ENCODE assay signal across 1 cellular context in the genomic region with DNA sequence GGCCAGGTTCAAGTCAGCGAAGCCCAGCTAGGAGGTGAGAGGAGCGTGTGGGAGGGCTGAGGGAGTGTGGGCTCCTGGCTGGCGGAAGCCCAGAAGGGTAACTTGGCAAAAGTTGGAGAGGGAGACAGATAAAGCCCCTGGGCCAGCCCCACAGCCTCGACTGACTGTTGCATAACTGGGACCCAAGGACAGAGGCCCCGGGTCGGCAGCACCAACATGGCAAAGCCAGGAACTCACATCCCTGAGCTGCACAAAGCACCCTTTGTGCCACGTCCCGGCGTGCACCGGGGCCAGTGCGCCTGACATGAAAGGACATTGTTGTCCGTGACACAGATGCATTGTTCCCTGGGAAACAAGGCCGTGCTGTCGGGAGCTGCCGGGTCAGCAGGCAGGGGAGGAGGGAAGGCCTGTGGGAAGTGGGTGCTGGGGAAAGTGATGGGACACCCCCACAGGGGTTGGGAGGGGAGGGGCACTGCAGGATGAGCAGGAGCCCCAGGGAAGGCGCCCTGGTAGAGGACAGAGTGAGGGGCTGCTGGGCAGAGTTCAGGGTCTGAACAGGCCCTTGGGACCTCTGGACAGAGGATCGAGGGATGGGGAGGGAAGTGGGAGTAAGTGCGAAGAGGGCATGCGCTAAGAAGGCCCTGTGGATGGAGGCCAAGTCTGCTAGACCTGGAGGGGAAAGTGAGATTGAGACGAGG.
TF ChIP-seq lines count a peak whose summit lies in the region.

No MANE protein-coding gene starts in this region.

TF ChIP-seq in HepG2, 621 proteins besides CTCF, POLR2A, EP300 and RAD21 (continued from another document and continues in another):
- TF ChIP-seq, protein P1, sequence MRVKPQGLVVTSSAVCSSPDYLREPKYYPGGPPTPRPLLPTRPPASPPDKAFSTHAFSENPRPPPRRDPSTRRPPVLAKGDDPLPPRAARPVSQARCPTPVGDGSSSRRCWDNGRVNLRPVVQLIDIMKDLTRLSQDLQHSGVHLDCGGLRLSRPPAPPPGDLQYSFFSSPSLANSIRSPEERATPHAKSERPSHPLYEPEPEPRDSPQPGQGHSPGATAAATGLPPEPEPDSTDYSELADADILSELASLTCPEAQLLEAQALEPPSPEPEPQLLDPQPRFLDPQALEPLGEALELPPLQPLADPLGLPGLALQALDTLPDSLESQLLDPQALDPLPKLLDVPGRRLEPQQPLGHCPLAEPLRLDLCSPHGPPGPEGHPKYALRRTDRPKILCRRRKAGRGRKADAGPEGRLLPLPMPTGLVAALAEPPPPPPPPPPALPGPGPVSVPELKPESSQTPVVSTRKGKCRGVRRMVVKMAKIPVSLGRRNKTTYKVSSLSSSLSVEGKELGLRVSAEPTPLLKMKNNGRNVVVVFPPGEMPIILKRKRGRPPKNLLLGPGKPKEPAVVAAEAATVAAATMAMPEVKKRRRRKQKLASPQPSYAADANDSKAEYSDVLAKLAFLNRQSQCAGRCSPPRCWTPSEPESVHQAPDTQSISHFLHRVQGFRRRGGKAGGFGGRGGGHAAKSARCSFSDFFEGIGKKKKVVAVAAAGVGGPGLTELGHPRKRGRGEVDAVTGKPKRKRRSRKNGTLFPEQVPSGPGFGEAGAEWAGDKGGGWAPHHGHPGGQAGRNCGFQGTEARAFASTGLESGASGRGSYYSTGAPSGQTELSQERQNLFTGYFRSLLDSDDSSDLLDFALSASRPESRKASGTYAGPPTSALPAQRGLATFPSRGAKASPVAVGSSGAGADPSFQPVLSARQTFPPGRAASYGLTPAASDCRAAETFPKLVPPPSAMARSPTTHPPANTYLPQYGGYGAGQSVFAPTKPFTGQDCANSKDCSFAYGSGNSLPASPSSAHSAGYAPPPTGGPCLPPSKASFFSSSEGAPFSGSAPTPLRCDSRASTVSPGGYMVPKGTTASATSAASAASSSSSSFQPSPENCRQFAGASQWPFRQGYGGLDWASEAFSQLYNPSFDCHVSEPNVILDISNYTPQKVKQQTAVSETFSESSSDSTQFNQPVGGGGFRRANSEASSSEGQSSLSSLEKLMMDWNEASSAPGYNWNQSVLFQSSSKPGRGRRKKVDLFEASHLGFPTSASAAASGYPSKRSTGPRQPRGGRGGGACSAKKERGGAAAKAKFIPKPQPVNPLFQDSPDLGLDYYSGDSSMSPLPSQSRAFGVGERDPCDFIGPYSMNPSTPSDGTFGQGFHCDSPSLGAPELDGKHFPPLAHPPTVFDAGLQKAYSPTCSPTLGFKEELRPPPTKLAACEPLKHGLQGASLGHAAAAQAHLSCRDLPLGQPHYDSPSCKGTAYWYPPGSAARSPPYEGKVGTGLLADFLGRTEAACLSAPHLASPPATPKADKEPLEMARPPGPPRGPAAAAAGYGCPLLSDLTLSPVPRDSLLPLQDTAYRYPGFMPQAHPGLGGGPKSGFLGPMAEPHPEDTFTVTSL (CRISPR knock-in tag; IDR thresholded peaks at IDR 0.05; ENCODE audit: borderline replicate concordance): peak; percentile 73; the same call in 1 of the 2 replicates
- TF ChIP-seq MBNL3 (CRISPR knock-in tag; conservative IDR thresholded peaks at IDR 0.05): no peak
- TF ChIP-seq HES4 (CRISPR knock-in tag; IDR thresholded peaks at IDR 0.05; ENCODE audit: borderline replicate concordance): no peak
- peak; percentile 83 for TF ChIP-seq IRF2 (CRISPR knock-in tag; IDR thresholded peaks at IDR 0.05)
- TF ChIP-seq ZNF652 (CRISPR knock-in tag; IDR thresholded peaks at IDR 0.05; ENCODE audit: borderline replicate concordance, low read depth): peak; percentile 45; the same call in 1 of the 2 replicates
- no peak for TF ChIP-seq RARG (CRISPR knock-in tag; IDR thresholded peaks at IDR 0.05; ENCODE audit: low read depth)
- TF ChIP-seq SMAD9 (CRISPR knock-in tag; IDR thresholded peaks at IDR 0.05): no peak
- TF ChIP-seq ZNF10 (CRISPR knock-in tag; IDR thresholded peaks at IDR 0.05; ENCODE audit: borderline replicate concordance, low read depth): no peak
- TF ChIP-seq BCL6 (CRISPR knock-in tag; IDR thresholded peaks at IDR 0.05): peak; percentile 83
- no peak for TF ChIP-seq CC2D1A (CRISPR knock-in tag; IDR thresholded peaks at IDR 0.05)
- no peak for TF ChIP-seq NBN (conservative IDR thresholded peaks at IDR 0.05)
- peak; percentile 90; the same call in 1 of the 2 replicates for TF ChIP-seq ZNF253 (CRISPR knock-in tag; IDR thresholded peaks at IDR 0.05; ENCODE audit: borderline replicate concordance)
- no peak for TF ChIP-seq EHMT2 (IDR thresholded peaks at IDR 0.05; ENCODE audit: borderline replicate concordance, low read depth, low read length)
- no peak for TF ChIP-seq ZNF549 (CRISPR knock-in tag; IDR thresholded peaks at IDR 0.05)
- TF ChIP-seq, protein P2, sequence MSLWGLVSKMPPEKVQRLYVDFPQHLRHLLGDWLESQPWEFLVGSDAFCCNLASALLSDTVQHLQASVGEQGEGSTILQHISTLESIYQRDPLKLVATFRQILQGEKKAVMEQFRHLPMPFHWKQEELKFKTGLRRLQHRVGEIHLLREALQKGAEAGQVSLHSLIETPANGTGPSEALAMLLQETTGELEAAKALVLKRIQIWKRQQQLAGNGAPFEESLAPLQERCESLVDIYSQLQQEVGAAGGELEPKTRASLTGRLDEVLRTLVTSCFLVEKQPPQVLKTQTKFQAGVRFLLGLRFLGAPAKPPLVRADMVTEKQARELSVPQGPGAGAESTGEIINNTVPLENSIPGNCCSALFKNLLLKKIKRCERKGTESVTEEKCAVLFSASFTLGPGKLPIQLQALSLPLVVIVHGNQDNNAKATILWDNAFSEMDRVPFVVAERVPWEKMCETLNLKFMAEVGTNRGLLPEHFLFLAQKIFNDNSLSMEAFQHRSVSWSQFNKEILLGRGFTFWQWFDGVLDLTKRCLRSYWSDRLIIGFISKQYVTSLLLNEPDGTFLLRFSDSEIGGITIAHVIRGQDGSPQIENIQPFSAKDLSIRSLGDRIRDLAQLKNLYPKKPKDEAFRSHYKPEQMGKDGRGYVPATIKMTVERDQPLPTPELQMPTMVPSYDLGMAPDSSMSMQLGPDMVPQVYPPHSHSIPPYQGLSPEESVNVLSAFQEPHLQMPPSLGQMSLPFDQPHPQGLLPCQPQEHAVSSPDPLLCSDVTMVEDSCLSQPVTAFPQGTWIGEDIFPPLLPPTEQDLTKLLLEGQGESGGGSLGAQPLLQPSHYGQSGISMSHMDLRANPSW (CRISPR knock-in tag; IDR thresholded peaks at IDR 0.05; ENCODE audit: borderline replicate concordance): no peak
- peak; percentile 75; the same call in 1 of the 2 replicates for TF ChIP-seq ZSCAN9 (CRISPR knock-in tag; IDR thresholded peaks at IDR 0.05; ENCODE audit: borderline replicate concordance)
- TF ChIP-seq TRIM24 (CRISPR knock-in tag; IDR thresholded peaks at IDR 0.05): no peak
- no peak for TF ChIP-seq ZNF282 (IDR thresholded peaks at IDR 0.05; ENCODE audit: partially characterized antibody)
- no peak for TF ChIP-seq ZNF225 (CRISPR knock-in tag; IDR thresholded peaks at IDR 0.05)
- TF ChIP-seq, protein P3, sequence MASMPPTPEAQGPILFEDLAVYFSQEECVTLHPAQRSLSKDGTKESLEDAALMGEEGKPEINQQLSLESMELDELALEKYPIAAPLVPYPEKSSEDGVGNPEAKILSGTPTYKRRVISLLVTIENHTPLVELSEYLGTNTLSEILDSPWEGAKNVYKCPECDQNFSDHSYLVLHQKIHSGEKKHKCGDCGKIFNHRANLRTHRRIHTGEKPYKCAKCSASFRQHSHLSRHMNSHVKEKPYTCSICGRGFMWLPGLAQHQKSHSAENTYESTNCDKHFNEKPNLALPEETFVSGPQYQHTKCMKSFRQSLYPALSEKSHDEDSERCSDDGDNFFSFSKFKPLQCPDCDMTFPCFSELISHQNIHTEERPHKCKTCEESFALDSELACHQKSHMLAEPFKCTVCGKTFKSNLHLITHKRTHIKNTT (CRISPR knock-in tag; IDR thresholded peaks at IDR 0.05): no peak
- TF ChIP-seq ARNTL (CRISPR knock-in tag; IDR thresholded peaks at IDR 0.05): peak; percentile 88
- no peak; the same call in 1 of the 2 replicates for TF ChIP-seq NAIF1 (CRISPR knock-in tag; IDR thresholded peaks at IDR 0.05; ENCODE audit: borderline replicate concordance)
- TF ChIP-seq THAP11 (CRISPR knock-in tag; IDR thresholded peaks at IDR 0.05): peak; percentile 88
- peak; percentile 32; the same call in 1 of the 2 replicates for TF ChIP-seq ZNF749 (CRISPR knock-in tag; IDR thresholded peaks at IDR 0.05; ENCODE audit: borderline replicate concordance)
- TF ChIP-seq, protein P4, sequence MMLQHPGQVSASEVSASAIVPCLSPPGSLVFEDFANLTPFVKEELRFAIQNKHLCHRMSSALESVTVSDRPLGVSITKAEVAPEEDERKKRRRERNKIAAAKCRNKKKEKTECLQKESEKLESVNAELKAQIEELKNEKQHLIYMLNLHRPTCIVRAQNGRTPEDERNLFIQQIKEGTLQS (CRISPR knock-in tag; IDR thresholded peaks at IDR 0.05): peak; percentile 39; the same call in 1 of the 2 replicates
- peak; percentile 92 for TF ChIP-seq ZNF614 (CRISPR knock-in tag; IDR thresholded peaks at IDR 0.05; ENCODE audit: borderline replicate concordance)
- no peak; the same call in 1 of the 2 replicates for TF ChIP-seq ZC3H4 (CRISPR knock-in tag; IDR thresholded peaks at IDR 0.05; ENCODE audit: borderline replicate concordance)
- TF ChIP-seq, protein P5, sequence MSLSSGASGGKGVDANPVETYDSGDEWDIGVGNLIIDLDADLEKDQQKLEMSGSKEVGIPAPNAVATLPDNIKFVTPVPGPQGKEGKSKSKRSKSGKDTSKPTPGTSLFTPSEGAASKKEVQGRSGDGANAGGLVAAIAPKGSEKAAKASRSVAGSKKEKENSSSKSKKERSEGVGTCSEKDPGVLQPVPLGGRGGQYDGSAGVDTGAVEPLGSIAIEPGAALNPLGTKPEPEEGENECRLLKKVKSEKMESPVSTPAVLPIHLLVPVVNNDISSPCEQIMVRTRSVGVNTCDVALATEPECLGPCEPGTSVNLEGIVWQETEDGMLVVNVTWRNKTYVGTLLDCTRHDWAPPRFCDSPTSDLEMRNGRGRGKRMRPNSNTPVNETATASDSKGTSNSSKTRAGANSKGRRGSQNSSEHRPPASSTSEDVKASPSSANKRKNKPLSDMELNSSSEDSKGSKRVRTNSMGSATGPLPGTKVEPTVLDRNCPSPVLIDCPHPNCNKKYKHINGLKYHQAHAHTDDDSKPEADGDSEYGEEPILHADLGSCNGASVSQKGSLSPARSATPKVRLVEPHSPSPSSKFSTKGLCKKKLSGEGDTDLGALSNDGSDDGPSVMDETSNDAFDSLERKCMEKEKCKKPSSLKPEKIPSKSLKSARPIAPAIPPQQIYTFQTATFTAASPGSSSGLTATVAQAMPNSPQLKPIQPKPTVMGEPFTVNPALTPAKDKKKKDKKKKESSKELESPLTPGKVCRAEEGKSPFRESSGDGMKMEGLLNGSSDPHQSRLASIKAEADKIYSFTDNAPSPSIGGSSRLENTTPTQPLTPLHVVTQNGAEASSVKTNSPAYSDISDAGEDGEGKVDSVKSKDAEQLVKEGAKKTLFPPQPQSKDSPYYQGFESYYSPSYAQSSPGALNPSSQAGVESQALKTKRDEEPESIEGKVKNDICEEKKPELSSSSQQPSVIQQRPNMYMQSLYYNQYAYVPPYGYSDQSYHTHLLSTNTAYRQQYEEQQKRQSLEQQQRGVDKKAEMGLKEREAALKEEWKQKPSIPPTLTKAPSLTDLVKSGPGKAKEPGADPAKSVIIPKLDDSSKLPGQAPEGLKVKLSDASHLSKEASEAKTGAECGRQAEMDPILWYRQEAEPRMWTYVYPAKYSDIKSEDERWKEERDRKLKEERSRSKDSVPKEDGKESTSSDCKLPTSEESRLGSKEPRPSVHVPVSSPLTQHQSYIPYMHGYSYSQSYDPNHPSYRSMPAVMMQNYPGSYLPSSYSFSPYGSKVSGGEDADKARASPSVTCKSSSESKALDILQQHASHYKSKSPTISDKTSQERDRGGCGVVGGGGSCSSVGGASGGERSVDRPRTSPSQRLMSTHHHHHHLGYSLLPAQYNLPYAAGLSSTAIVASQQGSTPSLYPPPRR (CRISPR knock-in tag; IDR thresholded peaks at IDR 0.05; ENCODE audit: borderline replicate concordance): peak; percentile 90
- no peak for TF ChIP-seq CENPX (CRISPR knock-in tag; IDR thresholded peaks at IDR 0.05)
- no peak for TF ChIP-seq ZSCAN29 (CRISPR knock-in tag; conservative IDR thresholded peaks at IDR 0.05)
- no peak for TF ChIP-seq ZSCAN22 (CRISPR knock-in tag; IDR thresholded peaks at IDR 0.05)
- TF ChIP-seq ZNF350 (CRISPR knock-in tag; IDR thresholded peaks at IDR 0.05; ENCODE audit: borderline replicate concordance, low read depth): peak; percentile 94
- no peak for TF ChIP-seq ARHGAP35 (CRISPR knock-in tag; IDR thresholded peaks at IDR 0.05; ENCODE audit: borderline replicate concordance)
- TF ChIP-seq, protein P6, sequence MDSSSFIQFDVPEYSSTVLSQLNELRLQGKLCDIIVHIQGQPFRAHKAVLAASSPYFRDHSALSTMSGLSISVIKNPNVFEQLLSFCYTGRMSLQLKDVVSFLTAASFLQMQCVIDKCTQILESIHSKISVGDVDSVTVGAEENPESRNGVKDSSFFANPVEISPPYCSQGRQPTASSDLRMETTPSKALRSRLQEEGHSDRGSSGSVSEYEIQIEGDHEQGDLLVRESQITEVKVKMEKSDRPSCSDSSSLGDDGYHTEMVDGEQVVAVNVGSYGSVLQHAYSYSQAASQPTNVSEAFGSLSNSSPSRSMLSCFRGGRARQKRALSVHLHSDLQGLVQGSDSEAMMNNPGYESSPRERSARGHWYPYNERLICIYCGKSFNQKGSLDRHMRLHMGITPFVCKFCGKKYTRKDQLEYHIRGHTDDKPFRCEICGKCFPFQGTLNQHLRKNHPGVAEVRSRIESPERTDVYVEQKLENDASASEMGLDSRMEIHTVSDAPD (CRISPR knock-in tag; IDR thresholded peaks at IDR 0.05): peak; percentile 100
- TF ChIP-seq, protein P7, sequence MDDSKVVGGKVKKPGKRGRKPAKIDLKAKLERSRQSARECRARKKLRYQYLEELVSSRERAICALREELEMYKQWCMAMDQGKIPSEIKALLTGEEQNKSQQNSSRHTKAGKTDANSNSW (CRISPR knock-in tag; IDR thresholded peaks at IDR 0.05; ENCODE audit: borderline replicate concordance): no peak
- TF ChIP-seq, protein P8, sequence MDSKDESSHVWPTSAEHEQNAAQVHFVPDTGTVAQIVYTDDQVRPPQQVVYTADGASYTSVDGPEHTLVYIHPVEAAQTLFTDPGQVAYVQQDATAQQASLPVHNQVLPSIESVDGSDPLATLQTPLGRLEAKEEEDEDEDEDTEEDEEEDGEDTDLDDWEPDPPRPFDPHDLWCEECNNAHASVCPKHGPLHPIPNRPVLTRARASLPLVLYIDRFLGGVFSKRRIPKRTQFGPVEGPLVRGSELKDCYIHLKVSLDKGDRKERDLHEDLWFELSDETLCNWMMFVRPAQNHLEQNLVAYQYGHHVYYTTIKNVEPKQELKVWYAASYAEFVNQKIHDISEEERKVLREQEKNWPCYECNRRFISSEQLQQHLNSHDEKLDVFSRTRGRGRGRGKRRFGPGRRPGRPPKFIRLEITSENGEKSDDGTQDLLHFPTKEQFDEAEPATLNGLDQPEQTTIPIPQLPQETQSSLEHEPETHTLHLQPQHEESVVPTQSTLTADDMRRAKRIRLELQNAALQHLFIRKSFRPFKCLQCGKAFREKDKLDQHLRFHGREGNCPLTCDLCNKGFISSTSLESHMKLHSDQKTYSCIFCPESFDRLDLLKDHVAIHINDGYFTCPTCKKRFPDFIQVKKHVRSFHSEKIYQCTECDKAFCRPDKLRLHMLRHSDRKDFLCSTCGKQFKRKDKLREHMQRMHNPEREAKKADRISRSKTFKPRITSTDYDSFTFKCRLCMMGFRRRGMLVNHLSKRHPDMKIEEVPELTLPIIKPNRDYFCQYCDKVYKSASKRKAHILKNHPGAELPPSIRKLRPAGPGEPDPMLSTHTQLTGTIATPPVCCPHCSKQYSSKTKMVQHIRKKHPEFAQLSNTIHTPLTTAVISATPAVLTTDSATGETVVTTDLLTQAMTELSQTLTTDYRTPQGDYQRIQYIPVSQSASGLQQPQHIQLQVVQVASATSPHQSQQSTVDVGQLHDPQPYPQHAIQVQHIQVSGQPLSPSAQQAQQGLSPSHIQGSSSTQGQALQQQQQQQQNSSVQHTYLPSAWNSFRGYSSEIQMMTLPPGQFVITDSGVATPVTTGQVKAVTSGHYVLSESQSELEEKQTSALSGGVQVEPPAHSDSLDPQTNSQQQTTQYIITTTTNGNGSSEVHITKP (CRISPR knock-in tag; IDR thresholded peaks at IDR 0.05; ENCODE audit: low read depth): 0 out of 2 replicates have a peak, but pooled peaks have one; percentile 51
- TF ChIP-seq ZNF430 (CRISPR knock-in tag; IDR thresholded peaks at IDR 0.05): peak; percentile 92
